In the genomic region with DNA sequence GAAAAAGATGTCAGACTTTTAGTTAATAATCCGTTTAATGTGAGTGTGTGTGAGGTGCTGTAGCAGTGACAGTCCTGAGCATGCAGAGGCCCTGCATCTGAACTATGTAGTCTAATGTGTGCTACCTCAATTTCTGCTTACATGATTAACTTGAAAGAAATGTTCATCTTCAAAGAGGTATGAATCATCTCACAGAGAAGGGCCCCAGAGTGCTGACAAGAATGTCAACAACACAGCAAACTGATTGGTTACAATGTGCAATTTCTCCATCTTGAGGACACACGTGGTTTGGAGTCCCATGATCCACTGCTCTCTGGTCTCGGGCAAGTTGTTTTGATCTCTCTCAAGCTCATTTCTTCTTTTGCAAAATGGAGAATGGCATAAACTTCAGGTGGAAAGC, we compare ENCODE assay signal across 1 cellular context.
TF ChIP-seq lines count a peak whose summit lies in the region.

No MANE protein-coding gene starts in this region.

TF ChIP-seq in HepG2, 621 proteins besides CTCF, POLR2A, EP300 and RAD21 (continued from another document):
- TF ChIP-seq, protein P1, sequence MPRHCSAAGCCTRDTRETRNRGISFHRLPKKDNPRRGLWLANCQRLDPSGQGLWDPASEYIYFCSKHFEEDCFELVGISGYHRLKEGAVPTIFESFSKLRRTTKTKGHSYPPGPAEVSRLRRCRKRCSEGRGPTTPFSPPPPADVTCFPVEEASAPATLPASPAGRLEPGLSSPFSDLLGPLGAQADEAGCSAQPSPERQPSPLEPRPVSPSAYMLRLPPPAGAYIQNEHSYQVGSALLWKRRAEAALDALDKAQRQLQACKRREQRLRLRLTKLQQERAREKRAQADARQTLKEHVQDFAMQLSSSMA (CRISPR knock-in tag; IDR thresholded peaks at IDR 0.05): no peak
- TF ChIP-seq NKX3-1 (CRISPR knock-in tag; IDR thresholded peaks at IDR 0.05) (no peak), ZNF552 (CRISPR knock-in tag; IDR thresholded peaks at IDR 0.05; ENCODE audit: borderline replicate concordance) (no peak), CREB1 (IDR thresholded peaks at IDR 0.05) (no peak), CREB1 (CRISPR knock-in tag; IDR thresholded peaks at IDR 0.05) (peak; percentile 25; the same call in 1 of the 2 replicates), CENPX (CRISPR knock-in tag; IDR thresholded peaks at IDR 0.05) (no peak), TGIF2 (CRISPR knock-in tag; IDR thresholded peaks at IDR 0.05) (peak; percentile 79; the same call in 1 of the 2 replicates), ZNF451 (CRISPR knock-in tag; IDR thresholded peaks at IDR 0.05) (no peak), MATR3 (CRISPR knock-in tag; IDR thresholded peaks at IDR 0.05) (no peak), DPF2 (CRISPR knock-in tag; IDR thresholded peaks at IDR 0.05; ENCODE audit: borderline replicate concordance, low read depth) (no peak), BORCS8-MEF2B (CRISPR knock-in tag; IDR thresholded peaks at IDR 0.05) (no peak), NFYC (CRISPR knock-in tag; IDR thresholded peaks at IDR 0.05) (peak; percentile 28; the same call in 1 of the 2 replicates), MIER3 (CRISPR knock-in tag; IDR thresholded peaks at IDR 0.05; ENCODE audit: borderline replicate concordance) (peak; percentile 70; the same call in 1 of the 2 replicates), ZNF33B (CRISPR knock-in tag; IDR thresholded peaks at IDR 0.05) (no peak), DNMT3B (CRISPR knock-in tag; conservative IDR thresholded peaks at IDR 0.05) (peak; percentile 93), SOX5 (CRISPR knock-in tag; IDR thresholded peaks at IDR 0.05; ENCODE audit: borderline replicate concordance) (peak; percentile 63), TAF15 (IDR thresholded peaks at IDR 0.05; ENCODE audit: low read depth, low read length, poor library complexity, severe bottlenecking) (no peak), GATAD2A (CRISPR knock-in tag; IDR thresholded peaks at IDR 0.05) (peak; percentile 69), POGZ (CRISPR knock-in tag; IDR thresholded peaks at IDR 0.05) (peak; percentile 75; the same call in 1 of the 2 replicates), ZNF780A (CRISPR knock-in tag; IDR thresholded peaks at IDR 0.05) (no peak), HMG20A (CRISPR knock-in tag; IDR thresholded peaks at IDR 0.05; ENCODE audit: borderline replicate concordance) (peak; percentile 64; the same call in 1 of the 2 replicates), NR3C1 (CRISPR knock-in tag; IDR thresholded peaks at IDR 0.05) (no peak), THAP11 (CRISPR knock-in tag; IDR thresholded peaks at IDR 0.05) (peak; percentile 37; the same call in 1 of the 2 replicates)
- TF ChIP-seq, protein P2, sequence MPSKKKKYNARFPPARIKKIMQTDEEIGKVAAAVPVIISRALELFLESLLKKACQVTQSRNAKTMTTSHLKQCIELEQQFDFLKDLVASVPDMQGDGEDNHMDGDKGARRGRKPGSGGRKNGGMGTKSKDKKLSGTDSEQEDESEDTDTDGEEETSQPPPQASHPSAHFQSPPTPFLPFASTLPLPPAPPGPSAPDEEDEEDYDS (CRISPR knock-in tag; IDR thresholded peaks at IDR 0.05): peak; percentile 20; the same call in 1 of the 2 replicates
- TF ChIP-seq, protein P3, sequence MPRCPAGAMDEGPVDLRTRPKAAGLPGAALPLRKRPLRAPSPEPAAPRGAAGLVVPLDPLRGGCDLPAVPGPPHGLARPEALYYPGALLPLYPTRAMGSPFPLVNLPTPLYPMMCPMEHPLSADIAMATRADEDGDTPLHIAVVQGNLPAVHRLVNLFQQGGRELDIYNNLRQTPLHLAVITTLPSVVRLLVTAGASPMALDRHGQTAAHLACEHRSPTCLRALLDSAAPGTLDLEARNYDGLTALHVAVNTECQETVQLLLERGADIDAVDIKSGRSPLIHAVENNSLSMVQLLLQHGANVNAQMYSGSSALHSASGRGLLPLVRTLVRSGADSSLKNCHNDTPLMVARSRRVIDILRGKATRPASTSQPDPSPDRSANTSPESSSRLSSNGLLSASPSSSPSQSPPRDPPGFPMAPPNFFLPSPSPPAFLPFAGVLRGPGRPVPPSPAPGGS (CRISPR knock-in tag; IDR thresholded peaks at IDR 0.05): no peak
